8 cellular contexts compared by ENCODE assay signal in genomic region chr1:244319283-244320132, GRCh38.
DNase-seq lines count a peak whose midpoint lies in the region; ATAC-seq and TF ChIP-seq lines count a peak whose summit lies in the region.

No MANE protein-coding gene starts in this region.

- H3K4me1 Mint-ChIP-seq in immature natural killer cell (peaks cover 93 to 98% of the 10 kb centered on the region in 2 donors), type B pancreatic cell (ENCODE audit: unreplicated experiment) (peaks cover 4% of the 10 kb centered on the region)

- H3K27me3 ChIP-seq in upper lobe of left lung = no peaks in the 10 kb centered on the region

- H3K27me3 Mint-ChIP-seq in immature natural killer cell (ENCODE audit: low read depth in 3 of 3) = peaks cover 0 to 18% (median 14%) of the 10 kb centered on the region in 3 donors
- H3K27me3 Mint-ChIP-seq in type B pancreatic cell = no peaks in the 10 kb centered on the region

- H3K4me3 ChIP-seq in GM08714 (ENCODE audit: low read length) = peak overlapping the region; percentile 52; the same call in 1 of the 2 replicates
- no peak overlapping the region for H3K4me3 ChIP-seq in upper lobe of left lung

- TF ChIP-seq CTCF in upper lobe of left lung (IDR thresholded peaks at IDR 0.05) = no peak
- TF ChIP-seq CTCF in type B pancreatic cell (conservative IDR thresholded peaks at IDR 0.05) = no peak

- ATAC-seq in GM21526 (IDR thresholded peaks at IDR 0.05; ENCODE audit: low FRiP score, unreplicated experiment) = peak; percentile 67
- peak; percentile 75 to 78 for ATAC-seq in upper lobe of left lung (ENCODE audit: low FRiP score in 2 of 2)

- peak; percentile 86 for DNase-seq in HS-5 (ENCODE audit: low read depth)
- peak; percentile 29 for DNase-seq in activated CD8-positive, alpha-beta memory T cell treated with anti-CD3 and anti-CD28 coated beads, Interleukin-2, amount 50 U/mL, for 4 hours
- peak; percentile 84 to 87 (median 87) for DNase-seq in immature natural killer cell
- DNase-seq in upper lobe of left lung = peak in 1 of 2 donors; percentile 57
- no peak for DNase-seq in type B pancreatic cell (ENCODE audit: extremely low spot score, unreplicated experiment)
- no peak for DNase-seq in dermis blood vessel endothelial cell

- TF ChIP-seq EP300 in upper lobe of left lung (IDR thresholded peaks at IDR 0.05) = peak in 1 of 4 donors; percentile 49

- peak overlapping the region; percentile 77 to 86 (median 83) for H3K27ac ChIP-seq in upper lobe of left lung

- peaks cover 0 to 15% (median 12%) of the 10 kb centered on the region in 3 donors for H3K36me3 Mint-ChIP-seq in immature natural killer cell
- H3K36me3 Mint-ChIP-seq in type B pancreatic cell = peaks cover 4% of the 10 kb centered on the region

- H3K27ac Mint-ChIP-seq in immature natural killer cell = peak overlapping the region; percentile 86 to 100 (median 89)
- no peak overlapping the region for H3K27ac Mint-ChIP-seq in type B pancreatic cell

- H3K9me3 Mint-ChIP-seq in immature natural killer cell = no peaks in the 10 kb centered on the region
- H3K9me3 Mint-ChIP-seq in type B pancreatic cell = peaks cover 6% of the 10 kb centered on the region

- H3K4me1 ChIP-seq in upper lobe of left lung = peaks cover 20 to 42% (median 35%) of the 10 kb centered on the region in 4 donors

- H3K36me3 ChIP-seq in upper lobe of left lung = no peaks in the 10 kb centered on the region

- 48 to 71% methylated on average over 9 of the region's 9 CpGs for WGBS in upper lobe of left lung, 2 donors

- H3K9me3 ChIP-seq in upper lobe of left lung = no peaks in the 10 kb centered on the region

- H3K4me3 Mint-ChIP-seq in immature natural killer cell (peak overlapping the region; percentile 61 to 83 (median 82)), type B pancreatic cell (no peak overlapping the region)

- no peak for TF ChIP-seq POLR2A in upper lobe of left lung (IDR thresholded peaks at IDR 0.05)

Comparison
In these comparisons a context has a peak if more than half of its experiments do, and no peak if none do; other contexts are left out.
1. DNase-seq: peak in HS-5 (single experiment), activated CD8-positive, alpha-beta memory T cell treated with anti-CD3 and anti-CD28 coated beads, Interleukin-2, amount 50 U/mL, for 4 hours (single experiment) and immature natural killer cell (3 of 3); none in type B pancreatic cell (single experiment) and dermis blood vessel endothelial cell (single experiment).